12 cellular contexts compared by ENCODE assay signal in the genomic region with DNA sequence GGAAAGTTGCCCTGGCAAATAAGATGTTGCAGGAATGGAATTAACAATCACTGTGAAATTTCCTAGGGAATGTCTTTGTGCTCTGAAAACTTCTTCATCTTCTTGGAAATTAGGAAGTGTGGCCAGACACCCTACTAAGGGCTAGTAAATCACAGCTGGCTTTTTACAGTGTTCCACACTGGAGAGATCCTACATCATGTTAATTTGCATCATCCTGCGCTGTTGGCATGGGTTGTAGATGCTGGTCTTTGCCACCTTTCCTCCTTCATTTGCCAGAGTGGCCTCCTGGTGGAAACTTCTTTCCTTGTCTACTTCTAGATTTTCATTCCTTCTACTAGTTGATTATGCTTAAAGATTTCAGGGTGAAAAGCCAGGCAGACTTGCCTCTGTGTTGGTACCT. TPM values are rescaled to one million over a fixed set of nuclear protein-coding genes. Genes with fewer than 3 reads are reported as not detected.
DNase-seq lines count a peak whose midpoint lies in the region; ATAC-seq and TF ChIP-seq lines count a peak whose summit lies in the region.
"Had no signal": no experiment of that assay in that cellular context is flagged by ENCODE, and none has a peak within 500 bp of the region (broad histone marks: within the 10 kb centered on the region; RNA-seq: fewer than 3 reads in every experiment).

No MANE protein-coding gene starts in this region.

- DNase-seq in stimulated activated naive CD8-positive, alpha-beta T cell treated with anti-CD3 and anti-CD28 coated beads, Interleukin-15, Interleukin-2, amounts not matched to agents 100 U/mL and 50 U/mL, for 24 hours, result no peak
- no peak for DNase-seq in vagina (ENCODE audit: extremely low spot score in 2 of 2)
- no peak for DNase-seq in erythroblast (lab: John Stamatoyannopoulos, UW)
- DNase-seq in GM19240 (ENCODE audit: insufficient read length, low spot score), result no peak
- no peak for DNase-seq in islet precursor cell
- DNase-seq: activated CD4-positive, alpha-beta T cell treated with anti-CD3 and anti-CD28 coated beads, Interleukin-2, amount 50 U/mL, for 48 hours; C1 segment of cervical spinal cord; dermis blood vessel endothelial cell; KG1 had no signal

- peak overlapping the region; percentile 95 for H3K4me3 Mint-ChIP-seq in stimulated activated naive CD8-positive, alpha-beta T cell treated with anti-CD3 and anti-CD28 coated beads, Interleukin-15, Interleukin-2, amounts not matched to agents 100 ng/mL and 50 ng/mL, for 24 hours
- peak overlapping the region in 4 of 5 experiments; percentile 19 to 96 (median 92) for H3K4me3 Mint-ChIP-seq in brain

- H3K36me3 ChIP-seq in vagina, result peaks cover 0 to 3% of the 10 kb centered on the region in 2 donors

- no peak for ATAC-seq in stimulated activated naive CD8-positive, alpha-beta T cell treated with anti-CD3 and anti-CD28 coated beads, Interleukin-15, Interleukin-2, amounts not matched to agents 100 U/mL and 50 U/mL, for 24 hours

- peak overlapping the region; percentile 88 for H3K27ac Mint-ChIP-seq in stimulated activated naive CD8-positive, alpha-beta T cell treated with anti-CD3 and anti-CD28 coated beads, Interleukin-15, Interleukin-2, amounts not matched to agents 100 ng/mL and 50 ng/mL, for 24 hours
- no peak overlapping the region for H3K27ac Mint-ChIP-seq in brain

- H3K27ac ChIP-seq in vagina, result peak overlapping the region; percentile 55

- TF ChIP-seq POLR2A in vagina (IDR thresholded peaks at IDR 0.05) (no peak), erythroblast (IDR thresholded peaks at IDR 0.05; ENCODE audit: low read length) (no peak)

- H3K4me1 Mint-ChIP-seq in stimulated activated naive CD8-positive, alpha-beta T cell treated with anti-CD3 and anti-CD28 coated beads, Interleukin-15, Interleukin-2, amounts not matched to agents 100 ng/mL and 50 ng/mL, for 24 hours (ENCODE audit: low read depth), result peaks cover 69% of the 10 kb centered on the region
- peaks cover 44% of the 10 kb centered on the region for H3K4me1 Mint-ChIP-seq in brain

- H3K36me3 Mint-ChIP-seq in stimulated activated naive CD8-positive, alpha-beta T cell treated with anti-CD3 and anti-CD28 coated beads, Interleukin-15, Interleukin-2, amounts not matched to agents 100 ng/mL and 50 ng/mL, for 24 hours (ENCODE audit: low read depth), result peaks cover 73% of the 10 kb centered on the region
- H3K36me3 Mint-ChIP-seq in brain, result peaks cover 16% of the 10 kb centered on the region

- intact Hi-C loops in vagina (cut with DNase I), result loop anchor here (5.0 kb wide), 1 partner anchor 162 kb away; no protein-coding TSS in a partner anchor

- H3K9me3 Mint-ChIP-seq in stimulated activated naive CD8-positive, alpha-beta T cell treated with anti-CD3 and anti-CD28 coated beads, Interleukin-15, Interleukin-2, amounts not matched to agents 100 ng/mL and 50 ng/mL, for 24 hours, result no peaks in the 10 kb centered on the region
- H3K9me3 Mint-ChIP-seq in brain, result peaks cover 0 to 4% (median 0%) of the 10 kb centered on the region in 5 experiments

- no peaks in the 10 kb centered on the region for H3K27me3 Mint-ChIP-seq in stimulated activated naive CD8-positive, alpha-beta T cell treated with anti-CD3 and anti-CD28 coated beads, Interleukin-15, Interleukin-2, amounts not matched to agents 100 ng/mL and 50 ng/mL, for 24 hours
- peaks cover 39% of the 10 kb centered on the region for H3K27me3 Mint-ChIP-seq in brain

- H3K27me3 ChIP-seq in mononuclear cell (ENCODE audit: insufficient read depth, low read length), result no peaks in the 10 kb centered on the region
- H3K27me3 ChIP-seq in vagina, result no peaks in the 10 kb centered on the region

- peaks cover 75% of the 10 kb centered on the region for H3K4me1 ChIP-seq in mononuclear cell (ENCODE audit: insufficient read depth, low read length)
- peaks cover 68% of the 10 kb centered on the region for H3K4me1 ChIP-seq in vagina

- TF ChIP-seq CTCF in brain (conservative IDR thresholded peaks at IDR 0.05) (no peak), vagina (IDR thresholded peaks at IDR 0.05) (no peak)

- H3K4me3 ChIP-seq in mononuclear cell (ENCODE audit: low read length) (peak overlapping the region; percentile 95), vagina (peak overlapping the region; percentile 80 to 94)

- no peaks in the 10 kb centered on the region for H3K9me3 ChIP-seq in mononuclear cell (ENCODE audit: low read depth, low read length)
- no peaks in the 10 kb centered on the region for H3K9me3 ChIP-seq in vagina

RNA-seq across cellular contexts. Expression of a gene that starts 2.7 kb away (rescaled TPM):
- 2.1 TPM for polyA plus RNA-seq in brain (ENCODE audit: insufficient read depth, low read depth, low replicate concordance)
- 1,382 TPM for total RNA-seq in mononuclear cell
- 28.5 TPM for total RNA-seq in vagina

Comparison
In these comparisons a context has a peak if more than half of its experiments do, and no peak if none do; other contexts are left out.
1. RNA of a gene that starts 2.7 kb away (total RNA-seq): 1,382 TPM in mononuclear cell (single experiment); 28.5 TPM in vagina (single experiment); every median in the first group is over 10 times any median in the second.